9 cellular contexts compared by ENCODE assay signal in genomic region chr11:69337211-69337721, GRCh38. TPM values are rescaled to one million over a fixed set of nuclear protein-coding genes. Genes with fewer than 3 reads are reported as not detected.
DNase-seq lines count a peak whose midpoint lies in the region; ATAC-seq and TF ChIP-seq lines count a peak whose summit lies in the region.
"Had no signal": no experiment of that assay in that cellular context is flagged by ENCODE, and none has a peak within 500 bp of the region (broad histone marks: within the 10 kb centered on the region; RNA-seq: fewer than 3 reads in every experiment).

No MANE protein-coding gene starts in this region.

- peak; percentile 51 for ATAC-seq in HG03432 (IDR thresholded peaks at IDR 0.05; ENCODE audit: unreplicated experiment)
- peak; percentile 90 for ATAC-seq in naive B cell (ENCODE audit: low read depth in 2 of 2)
- ATAC-seq in WTC11: no peak

- peak overlapping the region; percentile 28 for H3K4me3 Mint-ChIP-seq in activated T-cell treated with anti-CD3 and anti-CD28 coated beads, Interleukin-2, amount 50 U/mL, for 24 hours
- H3K4me3 Mint-ChIP-seq in naive B cell: peak overlapping the region in 6 of 8 donors; percentile 29 to 81 (median 73)
- H3K4me3 Mint-ChIP-seq in WTC11: no peak overlapping the region

- no peaks in the 10 kb centered on the region for H3K9me3 ChIP-seq in ovary
- H3K9me3 ChIP-seq in sigmoid colon: no peaks in the 10 kb centered on the region
- H3K9me3 ChIP-seq: adrenal gland had no signal

- peaks cover 47% of the 10 kb centered on the region for H3K4me1 Mint-ChIP-seq in activated T-cell treated with anti-CD3 and anti-CD28 coated beads, Interleukin-2, amount 50 U/mL, for 24 hours (ENCODE audit: low read depth)
- H3K4me1 Mint-ChIP-seq in naive B cell: peaks cover 15 to 25% (median 21%) of the 10 kb centered on the region in 3 donors
- peaks cover 12% of the 10 kb centered on the region for H3K4me1 Mint-ChIP-seq in WTC11

- peak overlapping the region; percentile 80 for H3K27ac Mint-ChIP-seq in activated T-cell treated with anti-CD3 and anti-CD28 coated beads, Interleukin-2, amount 50 U/mL, for 24 hours
- peak overlapping the region in 5 of 6 donors; percentile 41 to 88 (median 59) for H3K27ac Mint-ChIP-seq in naive B cell
- H3K27ac Mint-ChIP-seq in WTC11: no peak overlapping the region

- TF ChIP-seq POLR2A in ovary (IDR thresholded peaks at IDR 0.05) (no peak), sigmoid colon (IDR thresholded peaks at IDR 0.05) (no peak)

- intact Hi-C loops in ovary (cut with DNase I) (no loop called here), sigmoid colon (cut with DNase I) (no loop called here)

- H3K4me1 ChIP-seq in ovary (ENCODE audit: insufficient read depth): no peaks in the 10 kb centered on the region
- H3K4me1 ChIP-seq in sigmoid colon: no peaks in the 10 kb centered on the region
- H3K4me1 ChIP-seq: adrenal gland had no signal

- peaks cover 7% of the 10 kb centered on the region for H3K36me3 Mint-ChIP-seq in activated T-cell treated with anti-CD3 and anti-CD28 coated beads, Interleukin-2, amount 50 U/mL, for 24 hours (ENCODE audit: low read depth)
- H3K36me3 Mint-ChIP-seq in naive B cell (peaks cover 0 to 7% of the 10 kb centered on the region in 2 donors), WTC11 (peaks cover 4% of the 10 kb centered on the region; the same call in 1 of the 2 replicates)

- no peaks in the 10 kb centered on the region for H3K27me3 ChIP-seq in GM06990 (replicated peaks; ENCODE audit: control insufficient read depth, insufficient read depth, low read length)
- no peaks in the 10 kb centered on the region for H3K27me3 ChIP-seq in ovary
- H3K27me3 ChIP-seq in sigmoid colon: peaks cover 0 to 2% (median 0%) of the 10 kb centered on the region in 3 donors
- H3K27me3 ChIP-seq: adrenal gland had no signal

- 44 to 58% (median 57%) methylated on average over 6 of the region's 6 CpGs for WGBS in ovary, 3 donors
- 4 to 18% methylated on average over 6 of the region's 6 CpGs for WGBS in sigmoid colon, 2 donors

- H3K27me3 Mint-ChIP-seq in activated T-cell treated with anti-CD3 and anti-CD28 coated beads, Interleukin-2, amount 50 U/mL, for 24 hours: no peaks in the 10 kb centered on the region
- H3K27me3 Mint-ChIP-seq in naive B cell (no peaks in the 10 kb centered on the region), WTC11 (ENCODE audit: low read depth) (no peaks in the 10 kb centered on the region)

- H3K27ac ChIP-seq in ovary: no peak overlapping the region
- no peak overlapping the region for H3K27ac ChIP-seq in sigmoid colon
- H3K27ac ChIP-seq: adrenal gland had no signal

- H3K36me3 ChIP-seq in GM06990 (ENCODE audit: control insufficient read depth, insufficient read depth, low read length) (no peaks in the 10 kb centered on the region), ovary (no peaks in the 10 kb centered on the region), sigmoid colon (no peaks in the 10 kb centered on the region)
- H3K36me3 ChIP-seq: adrenal gland had no signal

- no peak for TF ChIP-seq CTCF in GM06990 (IDR thresholded peaks at IDR 0.05; ENCODE audit: insufficient read depth, low read length, poor library complexity, severe bottlenecking)
- TF ChIP-seq CTCF in ovary (IDR thresholded peaks at IDR 0.05): no peak
- no peak for TF ChIP-seq CTCF in WTC11 (IDR thresholded peaks at IDR 0.05)
- no peak for TF ChIP-seq CTCF in sigmoid colon (IDR thresholded peaks at IDR 0.05)

- no peak for TF ChIP-seq EP300 in ovary (IDR thresholded peaks at IDR 0.05)
- no peak for TF ChIP-seq EP300 in sigmoid colon (IDR thresholded peaks at IDR 0.05)

- POLR2A ChIA-PET in WTC11 (lab: Charles Lee): no interaction called here

- H3K9me3 Mint-ChIP-seq in activated T-cell treated with anti-CD3 and anti-CD28 coated beads, Interleukin-2, amount 50 U/mL, for 24 hours: peaks cover 19% of the 10 kb centered on the region
- peaks cover 0 to 6% (median 4%) of the 10 kb centered on the region in 7 donors for H3K9me3 Mint-ChIP-seq in naive B cell
- H3K9me3 Mint-ChIP-seq in WTC11: peaks cover 17% of the 10 kb centered on the region

- H3K4me3 ChIP-seq in GM06990 (replicated peaks; ENCODE audit: low read depth, low read length): no peak overlapping the region
- H3K4me3 ChIP-seq in ovary: no peak overlapping the region
- H3K4me3 ChIP-seq in sigmoid colon: no peak overlapping the region
- H3K4me3 ChIP-seq: adrenal gland had no signal

- DNase-seq in GM06990 (ENCODE audit: extremely low read depth, insufficient read length) (peak; percentile 58), naive B cell (peak; percentile 32), SIG-M5 (lab: John Stamatoyannopoulos, UW) (no peak), ovary (no peak), WTC11 (ENCODE audit: low spot score) (no peak), sigmoid colon (no peak)
- peak; percentile 59 for DNase-seq in activated T-cell treated with anti-CD3 and anti-CD28 coated beads, Interleukin-2, amount 50 U/mL, for 24 hours

- CTCF ChIA-PET in WTC11 (lab: Charles Lee): no interaction called here

TF ChIP-seq in WTC11, 78 proteins besides CTCF, POLR2A, EP300 and RAD21 (continues in another document):
- TF ChIP-seq E2F4 (CRISPR knock-in tag; IDR thresholded peaks at IDR 0.05; ENCODE audit: borderline replicate concordance, low read depth) (no peak), SP1 (CRISPR knock-in tag; conservative IDR thresholded peaks at IDR 0.05) (no peak), STAT6 (CRISPR knock-in tag; conservative IDR thresholded peaks at IDR 0.05; ENCODE audit: low read depth) (no peak), ZBTB21 (CRISPR knock-in tag; IDR thresholded peaks at IDR 0.05; ENCODE audit: borderline replicate concordance) (no peak), ETV6 (CRISPR knock-in tag; IDR thresholded peaks at IDR 0.05) (no peak), USF1 (CRISPR knock-in tag; IDR thresholded peaks at IDR 0.05) (no peak)
- TF ChIP-seq, protein P1, sequence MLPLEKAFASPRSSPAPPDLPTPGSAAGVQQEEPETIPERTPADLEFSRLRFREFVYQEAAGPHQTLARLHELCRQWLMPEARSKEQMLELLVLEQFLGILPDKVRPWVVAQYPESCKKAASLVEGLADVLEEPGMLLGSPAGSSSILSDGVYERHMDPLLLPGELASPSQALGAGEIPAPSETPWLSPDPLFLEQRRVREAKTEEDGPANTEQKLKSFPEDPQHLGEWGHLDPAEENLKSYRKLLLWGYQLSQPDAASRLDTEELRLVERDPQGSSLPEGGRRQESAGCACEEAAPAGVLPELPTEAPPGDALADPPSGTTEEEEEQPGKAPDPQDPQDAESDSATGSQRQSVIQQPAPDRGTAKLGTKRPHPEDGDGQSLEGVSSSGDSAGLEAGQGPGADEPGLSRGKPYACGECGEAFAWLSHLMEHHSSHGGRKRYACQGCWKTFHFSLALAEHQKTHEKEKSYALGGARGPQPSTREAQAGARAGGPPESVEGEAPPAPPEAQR (CRISPR knock-in tag; IDR thresholded peaks at IDR 0.05): no peak

RNA-seq across cellular contexts. Expression of gene MYEOV, which starts 43.3 kb away (rescaled TPM):
- polyA plus RNA-seq in naive B cell (ENCODE audit: low read depth in 6 of 6) (under 1 TPM in 1 of 6 donors, not detected in 5; 0.25 TPM), ovary (under 1 TPM in 1 of 2 donors, not detected in 1; 0.21 TPM), sigmoid colon (10 to 100 TPM in 2 of 3 donors, 1 to 10 TPM in 1; 1.2 to 11.1 (median 10.1) TPM)
- total RNA-seq in ovary (under 1 TPM in 5 of 7 donors, not detected in 2; 0.12 to 0.79 (median 0.66) TPM), WTC11 (2021) (1.1 to 1.4 TPM (median 1.1 TPM) in 3 replicates), sigmoid colon (not detected)

Comparison
In these comparisons a context has a peak if more than half of its experiments do, and no peak if none do; other contexts are left out.
1. DNase-seq: peak in GM06990 (single experiment), activated T-cell treated with anti-CD3 and anti-CD28 coated beads, Interleukin-2, amount 50 U/mL, for 24 hours (single experiment) and naive B cell (single experiment); none in SIG-M5 (single experiment), ovary (0 of 5), WTC11 (single experiment) and sigmoid colon (single experiment).